Comparison of ENCODE assay signal across 2 cellular contexts in the genomic region with DNA sequence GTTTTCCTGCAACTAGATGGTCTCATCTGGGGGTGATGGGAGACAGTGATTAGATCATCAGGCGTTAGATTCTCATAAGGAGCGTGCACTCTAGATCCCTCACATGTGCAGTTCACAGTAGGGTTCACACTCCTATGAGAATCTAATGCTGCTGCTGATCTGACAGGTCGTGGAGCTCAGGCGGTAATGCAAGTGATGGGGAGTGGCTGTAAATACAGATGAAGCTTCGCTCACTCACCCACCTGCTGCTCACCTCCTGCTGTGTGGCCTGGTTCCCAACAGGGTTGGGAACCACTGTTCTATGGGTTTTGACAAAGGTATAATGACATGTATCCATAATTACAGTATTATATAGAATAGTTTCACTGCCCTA. TPM values are rescaled to one million over a fixed set of nuclear protein-coding genes. Genes with fewer than 3 reads are reported as not detected.
"Had no signal": no experiment of that assay in that cellular context is flagged by ENCODE, and none has a peak within 500 bp of the region (broad histone marks: within the 10 kb centered on the region; RNA-seq: fewer than 3 reads in every experiment).

No MANE protein-coding gene starts in this region.

RNA-seq across cellular contexts. Expression of a gene that starts 48.3 kb away (rescaled TPM):
- total RNA-seq: activated CD4-positive, alpha-beta memory T cell treated with anti-CD3 and anti-CD28 coated beads for 36 hours; body of pancreas had no signal
